ENCODE assay signal across 1 cellular context in genomic region chr13:95644611-95645052, GRCh38.
TF ChIP-seq lines count a peak whose summit lies in the region.

A gene with protein sequence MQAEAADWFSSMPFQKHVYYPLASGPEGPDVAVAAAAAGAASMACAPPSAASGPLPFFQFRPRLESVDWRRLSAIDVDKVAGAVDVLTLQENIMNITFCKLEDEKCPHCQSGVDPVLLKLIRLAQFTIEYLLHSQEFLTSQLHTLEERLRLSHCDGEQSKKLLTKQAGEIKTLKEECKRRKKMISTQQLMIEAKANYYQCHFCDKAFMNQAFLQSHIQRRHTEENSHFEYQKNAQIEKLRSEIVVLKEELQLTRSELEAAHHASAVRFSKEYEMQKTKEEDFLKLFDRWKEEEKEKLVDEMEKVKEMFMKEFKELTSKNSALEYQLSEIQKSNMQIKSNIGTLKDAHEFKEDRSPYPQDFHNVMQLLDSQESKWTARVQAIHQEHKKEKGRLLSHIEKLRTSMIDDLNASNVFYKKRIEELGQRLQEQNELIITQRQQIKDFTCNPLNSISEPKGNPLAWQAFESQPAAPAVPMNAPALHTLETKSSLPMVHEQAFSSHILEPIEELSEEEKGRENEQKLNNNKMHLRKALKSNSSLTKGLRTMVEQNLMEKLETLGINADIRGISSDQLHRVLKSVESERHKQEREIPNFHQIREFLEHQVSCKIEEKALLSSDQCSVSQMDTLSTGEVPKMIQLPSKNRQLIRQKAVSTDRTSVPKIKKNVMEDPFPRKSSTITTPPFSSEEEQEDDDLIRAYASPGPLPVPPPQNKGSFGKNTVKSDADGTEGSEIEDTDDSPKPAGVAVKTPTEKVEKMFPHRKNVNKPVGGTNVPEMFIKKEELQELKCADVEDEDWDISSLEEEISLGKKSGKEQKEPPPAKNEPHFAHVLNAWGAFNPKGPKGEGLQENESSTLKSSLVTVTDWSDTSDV (minus strand): TSS chr13:95644706. CDS start chr13:95642029, 2,677 bp downstream.

TF ChIP-seq in WTC11, 78 proteins besides CTCF, POLR2A, EP300 and RAD21 (continued from another document):
- TF ChIP-seq STAT6 (CRISPR knock-in tag; conservative IDR thresholded peaks at IDR 0.05; ENCODE audit: low read depth) (no peak), SP1 (CRISPR knock-in tag; conservative IDR thresholded peaks at IDR 0.05) (peak; percentile 75)
- TF ChIP-seq, protein P1, sequence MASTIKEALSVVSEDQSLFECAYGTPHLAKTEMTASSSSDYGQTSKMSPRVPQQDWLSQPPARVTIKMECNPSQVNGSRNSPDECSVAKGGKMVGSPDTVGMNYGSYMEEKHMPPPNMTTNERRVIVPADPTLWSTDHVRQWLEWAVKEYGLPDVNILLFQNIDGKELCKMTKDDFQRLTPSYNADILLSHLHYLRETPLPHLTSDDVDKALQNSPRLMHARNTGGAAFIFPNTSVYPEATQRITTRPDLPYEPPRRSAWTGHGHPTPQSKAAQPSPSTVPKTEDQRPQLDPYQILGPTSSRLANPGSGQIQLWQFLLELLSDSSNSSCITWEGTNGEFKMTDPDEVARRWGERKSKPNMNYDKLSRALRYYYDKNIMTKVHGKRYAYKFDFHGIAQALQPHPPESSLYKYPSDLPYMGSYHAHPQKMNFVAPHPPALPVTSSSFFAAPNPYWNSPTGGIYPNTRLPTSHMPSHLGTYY (CRISPR knock-in tag; IDR thresholded peaks at IDR 0.05): no peak
